In the genomic region with DNA sequence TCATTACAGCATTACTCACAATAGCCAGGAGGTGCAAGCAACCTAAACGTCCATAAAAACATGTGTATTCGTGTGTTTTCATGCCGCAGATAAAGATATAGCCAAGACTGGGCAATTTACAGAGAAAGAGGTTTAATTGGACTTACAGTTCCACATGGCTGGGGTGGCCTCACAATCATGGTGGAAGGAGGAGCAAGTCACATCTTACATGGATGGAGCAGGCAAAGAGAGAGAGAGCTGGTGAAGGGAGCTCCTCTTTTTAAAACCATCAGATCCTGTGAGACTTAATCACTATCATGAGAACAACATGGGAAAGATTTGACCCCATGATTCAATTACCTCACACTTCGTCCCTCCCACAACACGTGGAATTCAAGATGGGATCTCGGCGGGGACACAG, we compare ENCODE assay signal across 35 cellular contexts.
"Had no signal": no experiment of that assay in that cellular context is flagged by ENCODE, and none has a peak within 500 bp of the region (broad histone marks: within the 10 kb centered on the region; RNA-seq: fewer than 3 reads in every experiment).

No MANE protein-coding gene starts in this region.

- DNase-seq: activated CD4-positive, alpha-beta T cell treated with anti-CD3 and anti-CD28 coated beads for 36 hours; activated CD4-positive, alpha-beta T cell treated with anti-CD3 and anti-CD28 coated beads, Interleukin-2, amount 10 ng/mL, durations not matched to agents 7 days and 5 days; activated CD4-positive, alpha-beta T cell treated with anti-CD3 and anti-CD28 coated beads, Interleukin-2, amount 50 U/mL, for 48 hours; activated CD8-positive, alpha-beta T cell treated with anti-CD3 and anti-CD28 coated beads, Interleukin-2, amount 10 ng/mL, durations not matched to agents 7 days and 5 days; activated gamma-delta T cell; activated naive CD4-positive, alpha-beta T cell treated with Interleukin-2 at 50 U/mL for 16 hours; activated naive CD8-positive, alpha-beta T cell treated with anti-CD3 and anti-CD28 coated beads, Interleukin-2, amount 10 ng/mL, durations not matched to agents 7 days and 5 days; activated T-cell treated with anti-CD3 and anti-CD28 coated beads, Interleukin-2, amount 50 U/mL, for 24 hours; amygdala; body of pancreas; Kasumi-1; KG1; MG63; NCI-H1048; NCI-H1105 treated with DMSO at 0.1 percent for 48 hours; NCI-H1436; NCI-H1694; NCI-H1930; NCI-H345; NCI-H510A; NCI-H526; NCI-H748 treated with DMSO at 0.1 percent for 48 hours; NK-92 treated with Interleukin-12 subunit alpha and Interleukin-12 subunit beta, amount 100 ng/mL, for 24 hours; OCI-M1; SHP77; SJCRH30; T1000 had no signal

- H3K9me3 Mint-ChIP-seq: activated CD4-positive, alpha-beta T cell treated with anti-CD3 and anti-CD28 coated beads, Interleukin-2, amount 10 ng/mL, durations not matched to agents 7 days and 5 days; activated naive CD4-positive, alpha-beta T cell treated with anti-CD3 and anti-CD28 coated beads, Interleukin-2, amount 50 U/mL, for 24 hours had no signal

- H3K27me3 ChIP-seq: body of pancreas, breast epithelium, MG63, SJCRH30 had no signal

- H3K4me1 Mint-ChIP-seq: activated CD4-positive, alpha-beta T cell treated with anti-CD3 and anti-CD28 coated beads for 36 hours; activated CD4-positive, alpha-beta T cell treated with anti-CD3 and anti-CD28 coated beads, Interleukin-2, amount 10 ng/mL, durations not matched to agents 7 days and 5 days; activated naive CD4-positive, alpha-beta T cell treated with anti-CD3 and anti-CD28 coated beads, Interleukin-2, amount 50 U/mL, for 24 hours; activated naive CD8-positive, alpha-beta T cell treated with anti-CD3 and anti-CD28 coated beads, Interleukin-2, amount 10 ng/mL, durations not matched to agents 7 days and 5 days had no signal

- H3K36me3 ChIP-seq: breast epithelium, SJCRH30 had no signal

- ATAC-seq: activated CD4-positive, alpha-beta T cell treated with anti-CD3 and anti-CD28 coated beads for 36 hours; activated CD4-positive, CD25-positive, alpha-beta regulatory T cell treated with anti-CD3 and anti-CD28 coated beads, Interleukin-2, amount 50 U/mL, for 24 hours; activated CD8-positive, alpha-beta T cell treated with anti-CD3 and anti-CD28 coated beads, Interleukin-2, amount 10 ng/mL, durations not matched to agents 7 days and 5 days; body of pancreas; Panc1 had no signal

- H3K4me1 ChIP-seq: breast epithelium had no signal

- FAIRE-seq: astrocyte, TTC549 had no signal

- H3K4me3 Mint-ChIP-seq: activated CD4-positive, alpha-beta T cell treated with anti-CD3 and anti-CD28 coated beads for 36 hours; activated CD4-positive, alpha-beta T cell treated with anti-CD3 and anti-CD28 coated beads, Interleukin-2, amount 10 ng/mL, durations not matched to agents 7 days and 5 days; activated CD8-positive, alpha-beta T cell treated with anti-CD3 and anti-CD28 coated beads, Interleukin-2, amount 10 ng/mL, durations not matched to agents 7 days and 5 days; activated naive CD4-positive, alpha-beta T cell treated with anti-CD3 and anti-CD28 coated beads, Interleukin-2, amount 50 U/mL, for 24 hours; activated naive CD8-positive, alpha-beta T cell treated with anti-CD3 and anti-CD28 coated beads, Interleukin-2, amount 10 ng/mL, durations not matched to agents 7 days and 5 days; activated T-cell treated with anti-CD3 and anti-CD28 coated beads, Interleukin-2, amount 50 U/mL, for 24 hours had no signal

- H3K4me3 ChIP-seq: body of pancreas, breast epithelium, MG63, SJCRH30, SK-N-MC had no signal

- H3K27ac Mint-ChIP-seq: activated CD4-positive, alpha-beta T cell treated with anti-CD3 and anti-CD28 coated beads for 36 hours; activated CD4-positive, alpha-beta T cell treated with anti-CD3 and anti-CD28 coated beads, Interleukin-2, amount 10 ng/mL, durations not matched to agents 7 days and 5 days; activated CD8-positive, alpha-beta T cell treated with anti-CD3 and anti-CD28 coated beads, Interleukin-2, amount 10 ng/mL, durations not matched to agents 7 days and 5 days; activated naive CD4-positive, alpha-beta T cell treated with anti-CD3 and anti-CD28 coated beads, Interleukin-2, amount 50 U/mL, for 24 hours; activated naive CD8-positive, alpha-beta T cell treated with anti-CD3 and anti-CD28 coated beads, Interleukin-2, amount 10 ng/mL, durations not matched to agents 7 days and 5 days; activated T-cell treated with anti-CD3 and anti-CD28 coated beads, Interleukin-2, amount 50 U/mL, for 24 hours; activated T-helper 2 cell treated with anti-CD3 and anti-CD28 coated beads, Interferon-gamma antibody, Interleukin-2, Interleukin-4, amounts not matched to agents 10 μg/mL and 5 μg/mL and 100 μg/mL, durations not matched to agents 14 hours and 24 hours and 36 hours had no signal

- H3K9me3 ChIP-seq: body of pancreas, breast epithelium, SJCRH30 had no signal

- H3K27ac ChIP-seq: body of pancreas, breast epithelium, SJCRH30, SK-N-MC had no signal
